10 cellular contexts compared by ENCODE assay signal in the genomic region with DNA sequence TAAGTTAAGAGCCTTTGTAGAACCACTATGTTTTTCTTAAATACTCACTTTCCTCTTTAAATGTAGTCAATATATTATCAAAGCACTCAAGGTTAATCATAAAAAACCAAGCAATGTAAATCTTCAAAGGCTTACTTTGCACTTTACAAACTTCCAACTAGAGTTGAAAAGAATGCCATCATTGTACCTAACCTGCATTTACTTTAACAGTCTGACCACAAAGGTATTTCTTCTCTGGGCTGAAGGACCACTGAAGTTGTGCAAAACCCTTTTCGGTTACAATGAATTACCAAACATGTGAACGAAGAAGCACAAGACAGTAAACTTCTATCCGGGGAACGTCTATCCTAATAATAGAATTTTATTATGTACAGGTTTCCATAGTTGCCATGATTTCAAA. TPM values are rescaled to one million over a fixed set of nuclear protein-coding genes. Genes with fewer than 3 reads are reported as not detected.
DNase-seq lines count a peak whose midpoint lies in the region; ATAC-seq and TF ChIP-seq lines count a peak whose summit lies in the region.
"Had no signal": no experiment of that assay in that cellular context is flagged by ENCODE, and none has a peak within 500 bp of the region (broad histone marks: within the 10 kb centered on the region; RNA-seq: fewer than 3 reads in every experiment).

No MANE protein-coding gene starts in this region.

- H3K4me1 Mint-ChIP-seq in activated CD4-positive, alpha-beta T cell treated with anti-CD3 and anti-CD28 coated beads, Interleukin-2, amount 10 ng/mL, durations not matched to agents 7 days and 5 days, result peaks cover 64% of the 10 kb centered on the region
- H3K4me1 Mint-ChIP-seq in stimulated activated effector memory CD8-positive, alpha-beta T cell treated with anti-CD3 and anti-CD28 coated beads, Interleukin-12 subunit alpha, Interleukin-12 subunit beta, amount 100 ng/mL, for 72 hours, result peaks cover 52% of the 10 kb centered on the region
- H3K4me1 Mint-ChIP-seq in stimulated activated naive B cell treated with anti-CD40 and anti-IgM and Interleukin-4, amounts not matched to agents 10 μg/mL and 1 μg/mL and 100 μg/mL, for 72 hours, result peaks cover 8 to 33% of the 10 kb centered on the region in 2 donors

- no peaks in the 10 kb centered on the region for H3K27me3 Mint-ChIP-seq in activated CD4-positive, alpha-beta T cell treated with anti-CD3 and anti-CD28 coated beads, Interleukin-2, amount 10 ng/mL, durations not matched to agents 7 days and 5 days
- H3K27me3 Mint-ChIP-seq in stimulated activated naive B cell treated with anti-CD40 and anti-IgM and Interleukin-4, amounts not matched to agents 10 μg/mL and 1 μg/mL and 100 μg/mL, for 72 hours, result peaks cover 12 to 23% of the 10 kb centered on the region in 2 donors

- ATAC-seq in stimulated activated effector memory CD8-positive, alpha-beta T cell treated with anti-CD3 and anti-CD28 coated beads, Interleukin-12 subunit alpha, Interleukin-12 subunit beta, amount 100 ng/mL, for 72 hours, result no peak
- ATAC-seq in stimulated activated naive B cell treated with anti-CD40 and anti-IgM and Interleukin-4, amounts not matched to agents 10 μg/mL and 1 μg/mL and 100 μg/mL, for 72 hours (replicated peaks), result no peak

- H3K9me3 Mint-ChIP-seq in activated CD4-positive, alpha-beta T cell treated with anti-CD3 and anti-CD28 coated beads, Interleukin-2, amount 10 ng/mL, durations not matched to agents 7 days and 5 days, result no peaks in the 10 kb centered on the region
- H3K9me3 Mint-ChIP-seq in stimulated activated effector memory CD8-positive, alpha-beta T cell treated with anti-CD3 and anti-CD28 coated beads, Interleukin-12 subunit alpha, Interleukin-12 subunit beta, amount 100 ng/mL, for 72 hours, result no peaks in the 10 kb centered on the region
- H3K9me3 Mint-ChIP-seq in stimulated activated naive B cell treated with anti-CD40 and anti-IgM and Interleukin-4, amounts not matched to agents 10 μg/mL and 1 μg/mL and 100 μg/mL, for 72 hours, result no peaks in the 10 kb centered on the region

- POLR2A ChIA-PET in activated CD4-positive, alpha-beta T cell treated with anti-CD3 and anti-CD28 coated beads, Interleukin-2, amount 10 ng/mL, durations not matched to agents 7 days and 5 days (lab: Charles Lee), result interaction anchor here (0.6 to 3.1 kb wide), 4 partner anchors 18 to 512 kb away, joined by 3 to 13 read pairs (median 4); a partner anchor contains a TSS

- H3K4me3 ChIP-seq in WI38 (ENCODE audit: low read depth, low read length), result peak overlapping the region; percentile 92
- H3K4me3 ChIP-seq in fibroblast of villous mesenchyme (ENCODE audit: low read depth, low read length), result peak overlapping the region; percentile 84

- CTCF ChIA-PET in activated CD4-positive, alpha-beta T cell treated with anti-CD3 and anti-CD28 coated beads, Interleukin-2, amount 10 ng/mL, durations not matched to agents 7 days and 5 days (lab: Charles Lee), result interaction anchor here (1.0 to 3.1 kb wide), 6 partner anchors 18 to 134 kb away, joined by 3 to 11 read pairs (median 3); no protein-coding TSS in a partner anchor

- DNase-seq in activated CD4-positive, alpha-beta T cell treated with anti-CD3 and anti-CD28 coated beads, Interleukin-2, amount 10 ng/mL, durations not matched to agents 7 days and 5 days, result no peak
- no peak for DNase-seq in activated CD4-positive, alpha-beta T cell treated with anti-CD3 and anti-CD28 coated beads, Interleukin-2, amount 50 U/mL, for 1 hour
- no peak for DNase-seq in fibroblast of villous mesenchyme (ENCODE audit: low read depth)
- no peak for DNase-seq in stimulated activated effector memory CD8-positive, alpha-beta T cell treated with anti-CD3 and anti-CD28 coated beads, Interleukin-12 subunit alpha, Interleukin-12 subunit beta, amount 100 ng/mL, for 72 hours (ENCODE audit: low spot score in 2 of 2)
- no peak for DNase-seq in hypothalamus (lab: John Stamatoyannopoulos, UW)
- DNase-seq in putamen (ENCODE audit: low spot score), result no peak
- no peak for DNase-seq in stimulated activated naive B cell treated with anti-CD40 and anti-IgM and Interleukin-4, amounts not matched to agents 10 μg/mL and 1 μg/mL and 100 μg/mL, for 72 hours
- DNase-seq: NCI-H2227 treated with DMSO at 0.1 percent for 48 hours had no signal

- peaks cover 11% of the 10 kb centered on the region for H3K36me3 Mint-ChIP-seq in activated CD4-positive, alpha-beta T cell treated with anti-CD3 and anti-CD28 coated beads, Interleukin-2, amount 10 ng/mL, durations not matched to agents 7 days and 5 days (ENCODE audit: low read depth)
- peaks cover 83% of the 10 kb centered on the region for H3K36me3 Mint-ChIP-seq in stimulated activated effector memory CD8-positive, alpha-beta T cell treated with anti-CD3 and anti-CD28 coated beads, Interleukin-12 subunit alpha, Interleukin-12 subunit beta, amount 100 ng/mL, for 72 hours
- H3K36me3 Mint-ChIP-seq in stimulated activated naive B cell treated with anti-CD40 and anti-IgM and Interleukin-4, amounts not matched to agents 10 μg/mL and 1 μg/mL and 100 μg/mL, for 72 hours, result peaks cover 4% of the 10 kb centered on the region in 2 donors

- H3K4me3 Mint-ChIP-seq in activated CD4-positive, alpha-beta T cell treated with anti-CD3 and anti-CD28 coated beads, Interleukin-2, amount 10 ng/mL, durations not matched to agents 7 days and 5 days, result peak overlapping the region; percentile 85
- H3K4me3 Mint-ChIP-seq in stimulated activated effector memory CD8-positive, alpha-beta T cell treated with anti-CD3 and anti-CD28 coated beads, Interleukin-12 subunit alpha, Interleukin-12 subunit beta, amount 100 ng/mL, for 72 hours, result peak overlapping the region; percentile 93
- H3K4me3 Mint-ChIP-seq in stimulated activated naive B cell treated with anti-CD40 and anti-IgM and Interleukin-4, amounts not matched to agents 10 μg/mL and 1 μg/mL and 100 μg/mL, for 72 hours, result no peak overlapping the region

- peak overlapping the region; percentile 36 for H3K27ac Mint-ChIP-seq in activated CD4-positive, alpha-beta T cell treated with anti-CD3 and anti-CD28 coated beads, Interleukin-2, amount 10 ng/mL, durations not matched to agents 7 days and 5 days
- peak overlapping the region; percentile 89 for H3K27ac Mint-ChIP-seq in stimulated activated effector memory CD8-positive, alpha-beta T cell treated with anti-CD3 and anti-CD28 coated beads, Interleukin-12 subunit alpha, Interleukin-12 subunit beta, amount 100 ng/mL, for 72 hours
- no peak overlapping the region for H3K27ac Mint-ChIP-seq in stimulated activated naive B cell treated with anti-CD40 and anti-IgM and Interleukin-4, amounts not matched to agents 10 μg/mL and 1 μg/mL and 100 μg/mL, for 72 hours
- H3K27ac Mint-ChIP-seq: B cell had no signal

- TF ChIP-seq CTCF in WI38 (IDR thresholded peaks at IDR 0.05; ENCODE audit: low read depth, low read length), result no peak
- no peak for TF ChIP-seq CTCF in fibroblast of villous mesenchyme (IDR thresholded peaks at IDR 0.05; ENCODE audit: insufficient read depth, low read depth, low read length)

RNA-seq across cellular contexts. Expression of a gene that starts 3.0 kb away (rescaled TPM):
- total RNA-seq in activated CD4-positive, alpha-beta T cell treated with anti-CD3 and anti-CD28 coated beads, Interleukin-2, amount 10 ng/mL, durations not matched to agents 7 days and 5 days, result 10 to 100 TPM; 54.2 to 55.8 TPM
- 40.6 and 57.0 TPM in 2 replicates for total RNA-seq in fibroblast of villous mesenchyme

Comparison
In these comparisons a context has a peak if more than half of its experiments do, and no peak if none do; other contexts are left out.
1. H3K4me3 Mint-ChIP-seq: peak in activated CD4-positive, alpha-beta T cell treated with anti-CD3 and anti-CD28 coated beads, Interleukin-2, amount 10 ng/mL, durations not matched to agents 7 days and 5 days (single experiment) and stimulated activated effector memory CD8-positive, alpha-beta T cell treated with anti-CD3 and anti-CD28 coated beads, Interleukin-12 subunit alpha, Interleukin-12 subunit beta, amount 100 ng/mL, for 72 hours (single experiment); none in stimulated activated naive B cell treated with anti-CD40 and anti-IgM and Interleukin-4, amounts not matched to agents 10 μg/mL and 1 μg/mL and 100 μg/mL, for 72 hours (0 of 2).